In genomic region chr16:559021-559380, GRCh38 we compare ENCODE assay signal across 31 cellular contexts. TPM values are rescaled to one million over a fixed set of nuclear protein-coding genes. Genes with fewer than 3 reads are reported as not detected.
"Had no signal": no experiment of that assay in that cellular context is flagged by ENCODE, and none has a peak within 500 bp of the region (broad histone marks: within the 10 kb centered on the region; RNA-seq: fewer than 3 reads in every experiment).

No MANE protein-coding gene starts in this region.

- H3K36me3 Mint-ChIP-seq: activated naive CD8-positive, alpha-beta T cell treated with anti-CD3 and anti-CD28 coated beads for 36 hours had no signal

- H3K27ac ChIP-seq: ascending aorta, cardiac muscle cell, KMS-11, SJCRH30, SK-N-MC, WERI-Rb-1 had no signal

- H3K9me3 Mint-ChIP-seq: activated CD4-positive, alpha-beta T cell treated with anti-CD3 and anti-CD28 coated beads, Interleukin-2, amount 10 ng/mL, durations not matched to agents 24 days and 14 days; activated CD8-positive, alpha-beta T cell treated with anti-CD3 and anti-CD28 coated beads for 36 hours; activated naive CD8-positive, alpha-beta T cell treated with anti-CD3 and anti-CD28 coated beads for 36 hours; activated T-cell treated with anti-CD3 and anti-CD28 coated beads, Interleukin-2, amount 50 U/mL, for 72 hours; activated T-helper 17 cell treated with anti-CD3 and anti-CD28 coated beads, Interleukin-2, amount 50 U/mL, for 72 hours; central memory CD8-positive, alpha-beta T cell had no signal

- H3K27me3 Mint-ChIP-seq: activated T-helper 17 cell treated with anti-CD3 and anti-CD28 coated beads, Interleukin-2, amount 50 U/mL, for 72 hours had no signal

- H3K36me3 ChIP-seq: ascending aorta, cardiac muscle cell, SJCRH30, WERI-Rb-1 had no signal

- H3K27ac Mint-ChIP-seq: activated CD4-positive, alpha-beta T cell treated with anti-CD3 and anti-CD28 coated beads, Interleukin-2, amount 10 ng/mL, durations not matched to agents 24 days and 14 days; activated CD8-positive, alpha-beta T cell treated with anti-CD3 and anti-CD28 coated beads for 36 hours; activated naive CD8-positive, alpha-beta T cell treated with anti-CD3 and anti-CD28 coated beads for 36 hours; activated T-cell treated with anti-CD3 and anti-CD28 coated beads, Interleukin-2, amount 50 U/mL, for 72 hours; activated T-helper 17 cell treated with anti-CD3 and anti-CD28 coated beads, Interleukin-2, amount 50 U/mL, for 72 hours had no signal

- H3K4me2 ChIP-seq: KMS-11 had no signal

- ATAC-seq: activated CD8-positive, alpha-beta T cell treated with anti-CD3 and anti-CD28 coated beads for 36 hours; activated T-cell treated with anti-CD3 and anti-CD28 coated beads, Interleukin-2, amount 50 U/mL, for 72 hours; activated T-helper 17 cell treated with anti-CD3 and anti-CD28 coated beads, Interleukin-2, amount 50 U/mL, for 72 hours had no signal

- H3K9me3 ChIP-seq: ascending aorta, SJCRH30 had no signal

- H3K4me3 ChIP-seq: ascending aorta, SJCRH30, SK-N-MC had no signal

- H3K4me3 Mint-ChIP-seq: activated CD4-positive, alpha-beta T cell treated with anti-CD3 and anti-CD28 coated beads, Interleukin-2, amount 10 ng/mL, durations not matched to agents 24 days and 14 days; activated CD8-positive, alpha-beta T cell treated with anti-CD3 and anti-CD28 coated beads for 36 hours; activated naive CD8-positive, alpha-beta T cell treated with anti-CD3 and anti-CD28 coated beads for 36 hours; activated T-helper 17 cell treated with anti-CD3 and anti-CD28 coated beads, Interleukin-2, amount 50 U/mL, for 72 hours; central memory CD8-positive, alpha-beta T cell had no signal

- H3K9ac ChIP-seq: KMS-11 had no signal

- H3K4me1 Mint-ChIP-seq: activated CD4-positive, alpha-beta T cell treated with anti-CD3 and anti-CD28 coated beads, Interleukin-2, amount 10 ng/mL, durations not matched to agents 24 days and 14 days; activated naive CD8-positive, alpha-beta T cell treated with anti-CD3 and anti-CD28 coated beads for 36 hours; activated T-helper 17 cell treated with anti-CD3 and anti-CD28 coated beads, Interleukin-2, amount 50 U/mL, for 72 hours; central memory CD8-positive, alpha-beta T cell had no signal

- DNase-seq: activated CD4-positive, alpha-beta T cell treated with anti-CD3 and anti-CD28 coated beads, Interleukin-2, amount 10 ng/mL, durations not matched to agents 24 days and 14 days; activated CD4-positive, alpha-beta T cell treated with anti-CD3 and anti-CD28 coated beads, Interleukin-2, amount 50 U/mL, for 4 hours; activated CD8-positive, alpha-beta T cell treated with anti-CD3 and anti-CD28 coated beads for 36 hours; activated effector memory CD4-positive, alpha-beta T cell treated with anti-CD3 and anti-CD28 coated beads, Interleukin-2, amount 50 U/mL, for 16 hours; activated naive CD4-positive, alpha-beta T cell; activated naive CD4-positive, alpha-beta T cell treated with anti-CD3 and anti-CD28 coated beads, Interleukin-2, amount 50 U/mL, for 16 hours; activated naive CD8-positive, alpha-beta T cell treated with anti-CD3 and anti-CD28 coated beads for 36 hours; activated T-cell treated with anti-CD3 and anti-CD28 coated beads, Interleukin-2, amount 50 U/mL, for 1 hour; activated T-cell treated with anti-CD3 and anti-CD28 coated beads, Interleukin-2, amount 50 U/mL, for 72 hours; amniotic stem cell; NCI-H1105; NCI-H1417 treated with DMSO at 0.1 percent for 48 hours; NCI-H187 treated with DMSO at 0.1 percent for 48 hours; NCI-H2081; NCI-H345; NCI-H524 treated with DMSO at 0.1 percent for 48 hours; SHP77; SJCRH30; T1000; WERI-Rb-1 had no signal

RNA-seq across cellular contexts. Expression of gene PRR35, which starts 1.2 kb away (rescaled TPM):
- total RNA-seq: activated CD4-positive, alpha-beta T cell treated with anti-CD3 and anti-CD28 coated beads, Interleukin-2, amount 10 ng/mL, durations not matched to agents 24 days and 14 days; activated CD8-positive, alpha-beta memory T cell treated with anti-CD3 and anti-CD28 coated beads for 36 hours; activated CD8-positive, alpha-beta T cell treated with anti-CD3 and anti-CD28 coated beads for 36 hours; activated naive CD8-positive, alpha-beta T cell treated with anti-CD3 and anti-CD28 coated beads for 36 hours; activated T-helper 17 cell treated with anti-CD3 and anti-CD28 coated beads, Interleukin-2, amount 50 U/mL, for 72 hours; ascending aorta; M059J; OCI-LY7; SJCRH30; T-helper 1 cell treated with Interleukin-12 subunit alpha and Interleukin-12 subunit beta and Interleukin-4 antibody, amounts not matched to agents 30 ng/mL and 1 ng/mL, for 36 hours; T-helper 2 cell treated with Interferon-gamma antibody and Interleukin-4, amounts not matched to agents 100 ng/mL and 5 ng/mL, for 36 hours had no signal
- polyA plus RNA-seq: cardiac muscle cell had no signal

RNA-seq across cellular contexts. Expression of gene NHLRC4, which starts 7.8 kb away (rescaled TPM):
- total RNA-seq: ascending aorta had no signal
